ENCODE assay signal across 1 cellular context in genomic region chr16:19068237-19068815, GRCh38.
TF ChIP-seq lines count a peak whose summit lies in the region.

No MANE protein-coding gene starts in this region.

TF ChIP-seq in GM12878, 131 proteins besides CTCF, POLR2A, EP300 and RAD21 (continued from another document):
- TF ChIP-seq BCLAF1 (IDR thresholded peaks at IDR 0.05) (no peak), SRF (IDR thresholded peaks at IDR 0.05; ENCODE audit: low read depth in 2 of 2, low read length in 2 of 2) (no peak), ELK1 (IDR thresholded peaks at IDR 0.05; ENCODE audit: low read depth, low read length) (no peak), PBX3 (IDR thresholded peaks at IDR 0.05; ENCODE audit: insufficient replicate concordance, low read depth, low read length) (no peak), FOXK2 (IDR thresholded peaks at IDR 0.05) (no peak), HDAC2 (IDR thresholded peaks at IDR 0.05) (no peak), POU2F2 (IDR thresholded peaks at IDR 0.05; ENCODE audit: borderline replicate concordance, low read depth, low read length) (no peak), MLLT1 (IDR thresholded peaks at IDR 0.05) (peak; percentile 94), TAF1 (IDR thresholded peaks at IDR 0.05; ENCODE audit: borderline replicate concordance, low read depth, low read length) (no peak), E4F1 (IDR thresholded peaks at IDR 0.05; ENCODE audit: borderline replicate concordance, partially characterized antibody) (no peak), SREBF2 (IDR thresholded peaks at IDR 0.05; ENCODE audit: low read length) (no peak)
